ENCODE assay signal across 33 cellular contexts in the genomic region with DNA sequence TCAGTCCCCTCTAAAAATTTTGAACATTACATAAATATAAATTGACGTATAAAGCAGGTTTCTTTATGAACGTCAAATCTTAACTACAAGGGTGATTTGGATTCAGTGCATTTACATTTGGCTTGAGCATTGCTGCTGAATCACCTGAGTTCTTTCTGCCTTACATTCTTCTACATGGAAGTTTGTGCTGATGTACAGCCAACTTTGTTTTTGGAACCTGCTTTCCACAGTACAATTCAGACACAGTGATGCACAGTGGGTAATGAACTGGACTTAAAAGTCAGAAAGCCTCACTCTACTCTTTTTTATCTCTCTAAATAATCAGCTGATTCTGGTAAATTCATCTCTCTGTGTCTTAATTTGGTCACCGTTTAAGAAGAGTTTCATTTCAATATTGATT. TPM values are rescaled to one million over a fixed set of nuclear protein-coding genes. Genes with fewer than 3 reads are reported as not detected.
"Had no signal": no experiment of that assay in that cellular context is flagged by ENCODE, and none has a peak within 500 bp of the region (broad histone marks: within the 10 kb centered on the region; RNA-seq: fewer than 3 reads in every experiment).

No MANE protein-coding gene starts in this region.

- H3K9me3 ChIP-seq: body of pancreas had no signal

- H3K36me3 ChIP-seq: MG63 had no signal

- ATAC-seq: activated CD8-positive, alpha-beta memory T cell treated with anti-CD3 and anti-CD28 coated beads, Interleukin-2, amount 10 ng/mL, durations not matched to agents 7 days and 5 days; activated T-cell treated with anti-CD3 and anti-CD28 coated beads, Interleukin-2, amount 50 U/mL, for 72 hours; activated T-helper 17 cell treated with anti-CD3 and anti-CD28 coated beads, Interleukin-2, amount 50 U/mL, for 72 hours; body of pancreas; Panc1 had no signal

- H3K4me1 Mint-ChIP-seq: activated B cell treated with CpG ODN at 0.5 μM for 24 hours; activated CD4-positive, alpha-beta memory T cell treated with anti-CD3 and anti-CD28 coated beads, Interleukin-2, amount 10 ng/mL, durations not matched to agents 7 days and 5 days; activated CD8-positive, alpha-beta memory T cell treated with anti-CD3 and anti-CD28 coated beads, Interleukin-2, amount 10 ng/mL, durations not matched to agents 7 days and 5 days; activated naive CD8-positive, alpha-beta T cell treated with anti-CD3 and anti-CD28 coated beads for 36 hours; activated T-helper 17 cell treated with anti-CD3 and anti-CD28 coated beads, Interleukin-2, amount 50 U/mL, for 72 hours had no signal

- H3K4me3 ChIP-seq: body of pancreas, MG63 had no signal

- H3K27me3 ChIP-seq: body of pancreas, MG63 had no signal

- H3K27ac Mint-ChIP-seq: activated B cell treated with CpG ODN at 0.5 μM for 24 hours; activated CD4-positive, alpha-beta memory T cell treated with anti-CD3 and anti-CD28 coated beads, Interleukin-2, amount 10 ng/mL, durations not matched to agents 7 days and 5 days; activated CD8-positive, alpha-beta memory T cell treated with anti-CD3 and anti-CD28 coated beads, Interleukin-2, amount 10 ng/mL, durations not matched to agents 7 days and 5 days; activated naive CD8-positive, alpha-beta T cell treated with anti-CD3 and anti-CD28 coated beads for 36 hours; activated T-cell treated with anti-CD3 and anti-CD28 coated beads, Interleukin-2, amount 50 U/mL, for 72 hours; activated T-helper 17 cell treated with anti-CD3 and anti-CD28 coated beads, Interleukin-2, amount 50 U/mL, for 72 hours had no signal

- H3K4me3 Mint-ChIP-seq: activated B cell treated with CpG ODN at 0.5 μM for 24 hours; activated CD4-positive, alpha-beta memory T cell treated with anti-CD3 and anti-CD28 coated beads, Interleukin-2, amount 10 ng/mL, durations not matched to agents 7 days and 5 days; activated CD8-positive, alpha-beta memory T cell treated with anti-CD3 and anti-CD28 coated beads, Interleukin-2, amount 10 ng/mL, durations not matched to agents 7 days and 5 days; activated naive CD8-positive, alpha-beta T cell treated with anti-CD3 and anti-CD28 coated beads for 36 hours; activated T-cell treated with anti-CD3 and anti-CD28 coated beads, Interleukin-2, amount 50 U/mL, for 72 hours; activated T-helper 17 cell treated with anti-CD3 and anti-CD28 coated beads, Interleukin-2, amount 50 U/mL, for 72 hours had no signal

- H3K9me3 Mint-ChIP-seq: activated CD4-positive, alpha-beta memory T cell treated with anti-CD3 and anti-CD28 coated beads, Interleukin-2, amount 10 ng/mL, durations not matched to agents 7 days and 5 days had no signal

- H3K27ac ChIP-seq: body of pancreas, VCaP had no signal

- H3K4me1 ChIP-seq: body of pancreas had no signal

- DNase-seq: activated B cell treated with CpG ODN at 0.5 μM for 24 hours; activated CD4-positive, alpha-beta memory T cell treated with anti-CD3 and anti-CD28 coated beads, Interleukin-2, amount 10 ng/mL, durations not matched to agents 7 days and 5 days; activated CD4-positive, alpha-beta T cell treated with anti-CD3 and anti-CD28 coated beads for 4 hours; activated CD4-positive, CD25-positive, alpha-beta regulatory T cell treated with anti-CD3 and anti-CD28 coated beads, Interleukin-2, amount 50 U/mL, for 72 hours; activated CD8-positive, alpha-beta memory T cell treated with anti-CD3 and anti-CD28 coated beads for 24 hours; activated CD8-positive, alpha-beta memory T cell treated with anti-CD3 and anti-CD28 coated beads, Interleukin-2, amount 10 ng/mL, durations not matched to agents 7 days and 5 days; activated CD8-positive, alpha-beta memory T cell treated with anti-CD3 and anti-CD28 coated beads, Interleukin-2, amount 50 U/mL, for 48 hours; activated effector memory CD4-positive, alpha-beta T cell treated with anti-CD3 and anti-CD28 coated beads, Interleukin-2, amount 50 U/mL, for 16 hours; activated naive CD4-positive, alpha-beta T cell; activated naive CD4-positive, alpha-beta T cell treated with anti-CD3 and anti-CD28 coated beads, Interleukin-2, amount 50 U/mL, for 16 hours; activated naive CD8-positive, alpha-beta T cell treated with anti-CD3 and anti-CD28 coated beads for 36 hours; activated T-cell treated with anti-CD3 and anti-CD28 coated beads, Interleukin-2, amount 50 U/mL, for 72 hours; amniotic stem cell; body of pancreas; Kasumi-1; KG1; MG63; NCI-H1048; NCI-H1105 treated with DMSO at 0.1 percent for 48 hours; NCI-H1436; NCI-H1694; NCI-H2029; NCI-H345; NCI-H524 treated with DMSO at 0.1 percent for 48 hours; RPMI8226; SW 1271; T-helper 1 cell; T-helper 2 cell; T-helper 9 cell had no signal

- H3K36me3 Mint-ChIP-seq: activated CD8-positive, alpha-beta memory T cell treated with anti-CD3 and anti-CD28 coated beads, Interleukin-2, amount 10 ng/mL, durations not matched to agents 7 days and 5 days had no signal

RNA-seq across cellular contexts. Expression of a gene that starts 47.6 kb away (rescaled TPM):
- total RNA-seq: activated B cell treated with CpG ODN at 0.5 μM for 24 hours; activated naive CD8-positive, alpha-beta T cell treated with anti-CD3 and anti-CD28 coated beads for 36 hours; NCI-H460 had no signal
